32 cellular contexts compared by ENCODE assay signal in the genomic region with DNA sequence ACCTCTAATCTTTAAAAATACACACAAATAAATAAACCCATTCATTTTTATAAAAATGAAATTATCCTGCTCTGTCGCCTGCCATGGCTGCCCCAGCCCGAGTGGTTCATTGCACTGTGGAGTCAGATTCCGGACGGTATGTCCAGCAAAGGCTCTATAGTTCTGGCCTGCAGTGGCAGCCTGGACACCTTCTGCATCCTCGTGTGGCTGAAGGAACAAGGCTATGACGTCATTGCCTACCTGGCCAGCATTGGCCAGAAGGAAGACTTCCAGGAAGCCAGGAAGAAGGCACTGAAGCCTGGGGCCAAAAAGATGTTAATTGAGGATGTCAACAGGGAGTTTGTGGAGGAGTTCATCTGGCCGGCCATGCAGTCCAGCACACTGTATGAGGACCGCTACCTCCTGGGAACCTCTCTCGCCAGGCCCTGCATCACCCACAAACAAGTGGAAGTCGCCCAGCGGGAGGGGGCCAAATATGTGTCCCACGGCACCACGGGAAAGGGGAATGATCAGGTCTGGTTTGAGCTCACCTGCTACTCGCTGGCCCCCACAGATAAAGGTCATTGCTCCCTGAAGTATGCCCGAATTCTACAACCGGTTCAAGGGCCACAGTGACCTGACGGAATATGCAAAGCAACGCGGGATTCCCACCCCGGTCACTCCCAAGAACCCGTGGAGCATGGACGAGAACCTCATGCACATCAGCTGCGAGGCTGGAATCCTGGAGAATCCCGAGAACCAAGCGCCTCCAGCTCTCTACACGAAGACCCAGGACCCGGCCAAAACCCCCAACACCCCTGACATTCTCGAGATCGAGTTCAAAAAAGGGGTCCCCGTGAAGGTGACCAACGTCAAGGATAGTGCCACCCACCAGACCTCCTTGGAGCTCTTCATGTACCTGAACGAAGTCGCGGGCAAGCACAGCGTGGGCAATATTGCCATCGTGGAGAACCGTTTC.
"Had no signal": no experiment of that assay in that cellular context is flagged by ENCODE, and none has a peak within 500 bp of the region (broad histone marks: within the 10 kb centered on the region; RNA-seq: fewer than 3 reads in every experiment).

No MANE protein-coding gene starts in this region.

- H3K27ac ChIP-seq: SJSA1 had no signal

- H3K4me1 ChIP-seq: SJSA1 had no signal

- H3K9me3 ChIP-seq: MG63, SJSA1, SK-N-SH had no signal

- ATAC-seq: activated CD4-positive, alpha-beta T cell treated with anti-CD3 and anti-CD28 coated beads for 36 hours; activated CD4-positive, CD25-positive, alpha-beta regulatory T cell treated with anti-CD3 and anti-CD28 coated beads, Interleukin-2, amount 50 U/mL, for 24 hours; activated naive CD8-positive, alpha-beta T cell treated with anti-CD3 and anti-CD28 coated beads, Interleukin-2, amount 50 U/mL, for 24 hours; Panc1; WTC11 had no signal

- H3K27me3 ChIP-seq: MG63, SJSA1 had no signal

- H3K4me3 ChIP-seq: MG63, SJSA1 had no signal

- FAIRE-seq: bronchial epithelial cell, TTC549 had no signal

- H3K27ac Mint-ChIP-seq: activated CD4-positive, alpha-beta memory T cell treated with anti-CD3 and anti-CD28 coated beads for 36 hours; activated CD4-positive, alpha-beta T cell treated with anti-CD3 and anti-CD28 coated beads for 36 hours; activated naive CD4-positive, alpha-beta T cell treated with anti-CD3 and anti-CD28 coated beads, Interleukin-2, amount 10 ng/mL, durations not matched to agents 7 days and 5 days; activated naive CD8-positive, alpha-beta T cell; activated naive CD8-positive, alpha-beta T cell treated with anti-CD3 and anti-CD28 coated beads, Interleukin-2, amount 50 U/mL, for 24 hours; brain; T-helper 1 cell treated with Interleukin-12 subunit alpha and Interleukin-12 subunit beta and Interleukin-4 antibody, amounts not matched to agents 30 μg/mL and 1 μg/mL, for 36 hours; T-helper 2 cell treated with Interferon-gamma antibody and Interleukin-4, amounts not matched to agents 5 μg/mL and 100 μg/mL, for 36 hours; WTC11 had no signal

- H3K9ac ChIP-seq: SK-N-SH had no signal

- H3K27me3 Mint-ChIP-seq: activated CD4-positive, alpha-beta memory T cell treated with anti-CD3 and anti-CD28 coated beads for 36 hours; activated CD4-positive, alpha-beta T cell treated with anti-CD3 and anti-CD28 coated beads for 36 hours; activated naive CD4-positive, alpha-beta T cell treated with anti-CD3 and anti-CD28 coated beads, Interleukin-2, amount 10 ng/mL, durations not matched to agents 7 days and 5 days; activated naive CD8-positive, alpha-beta T cell; activated naive CD8-positive, alpha-beta T cell treated with anti-CD3 and anti-CD28 coated beads, Interleukin-2, amount 50 U/mL, for 24 hours; brain had no signal

- H3K4me3 Mint-ChIP-seq: activated CD4-positive, alpha-beta memory T cell treated with anti-CD3 and anti-CD28 coated beads for 36 hours; activated CD4-positive, alpha-beta T cell treated with anti-CD3 and anti-CD28 coated beads for 36 hours; activated naive CD4-positive, alpha-beta T cell treated with anti-CD3 and anti-CD28 coated beads, Interleukin-2, amount 10 ng/mL, durations not matched to agents 7 days and 5 days; activated naive CD8-positive, alpha-beta T cell; activated naive CD8-positive, alpha-beta T cell treated with anti-CD3 and anti-CD28 coated beads, Interleukin-2, amount 50 U/mL, for 24 hours; brain; T-helper 1 cell treated with Interleukin-12 subunit alpha and Interleukin-12 subunit beta and Interleukin-4 antibody, amounts not matched to agents 30 μg/mL and 1 μg/mL, for 36 hours; T-helper 2 cell treated with Interferon-gamma antibody and Interleukin-4, amounts not matched to agents 5 μg/mL and 100 μg/mL, for 36 hours; WTC11 had no signal

- DNase-seq: activated CD4-positive, alpha-beta memory T cell treated with anti-CD3 and anti-CD28 coated beads for 36 hours; activated CD4-positive, alpha-beta T cell treated with anti-CD3 and anti-CD28 coated beads for 36 hours; activated CD4-positive, alpha-beta T cell treated with anti-CD3 and anti-CD28 coated beads, Interleukin-2, amount 50 U/mL, for 1 hour; activated CD8-positive, alpha-beta memory T cell treated with anti-CD3 and anti-CD28 coated beads, Interleukin-2, amount 50 U/mL, for 4 hours; activated effector memory CD4-positive, alpha-beta T cell treated with Interleukin-2 at 50 U/mL for 16 hours; activated naive CD4-positive, alpha-beta T cell treated with anti-CD3 and anti-CD28 coated beads, Interleukin-2, amount 10 ng/mL, durations not matched to agents 7 days and 5 days; activated naive CD8-positive, alpha-beta T cell treated with anti-CD3 and anti-CD28 coated beads, Interleukin-2, amount 50 U/mL, for 24 hours; activated T-cell treated with anti-CD3 and anti-CD28 coated beads, Interleukin-2, amount 50 U/mL, for 48 hours; anterior cingulate cortex; caudate nucleus; Kasumi-1; KG1; MG63; NCI-H1048; NCI-H1105 treated with DMSO at 0.1 percent for 48 hours; NCI-H1436 treated with DMSO at 0.1 percent for 48 hours; NCI-H1694 treated with DMSO at 0.1 percent for 48 hours; NCI-H2029; NCI-H345; NCI-H524 treated with DMSO at 0.1 percent for 48 hours; SHP77 treated with DMSO at 0.1 percent for 48 hours; SK-N-SH had no signal

- H3K4me1 Mint-ChIP-seq: activated CD4-positive, alpha-beta T cell treated with anti-CD3 and anti-CD28 coated beads for 36 hours; activated naive CD4-positive, alpha-beta T cell treated with anti-CD3 and anti-CD28 coated beads, Interleukin-2, amount 10 ng/mL, durations not matched to agents 7 days and 5 days; activated naive CD8-positive, alpha-beta T cell treated with anti-CD3 and anti-CD28 coated beads, Interleukin-2, amount 50 U/mL, for 24 hours; brain had no signal

- H3K4me2 ChIP-seq: SK-N-SH had no signal

- H3K9me3 Mint-ChIP-seq: brain had no signal

- H3K36me3 Mint-ChIP-seq: activated CD4-positive, alpha-beta memory T cell treated with anti-CD3 and anti-CD28 coated beads for 36 hours; activated naive CD4-positive, alpha-beta T cell treated with anti-CD3 and anti-CD28 coated beads, Interleukin-2, amount 10 ng/mL, durations not matched to agents 7 days and 5 days; brain; WTC11 had no signal

- H3K36me3 ChIP-seq: MG63, SJSA1 had no signal
